In the genomic region with DNA sequence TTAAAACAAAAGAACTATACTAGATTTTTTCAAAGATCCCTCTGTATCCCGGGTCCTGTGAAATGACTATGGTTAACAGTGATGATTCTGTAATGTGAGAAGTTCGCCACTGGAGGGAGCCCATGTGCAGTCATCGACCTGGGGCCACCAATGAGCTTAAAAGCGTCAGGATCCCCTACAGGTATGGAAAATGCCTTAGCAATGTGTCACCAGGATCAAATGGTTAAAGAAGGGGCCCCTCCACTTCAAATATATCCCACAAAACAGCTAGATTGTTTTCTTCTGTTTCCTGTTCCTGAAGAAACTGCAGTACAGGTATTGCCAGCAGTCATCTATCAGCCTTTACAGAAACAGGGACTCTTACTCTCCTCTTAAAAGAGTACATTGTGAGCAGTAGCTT, we compare ENCODE assay signal across 8 cellular contexts. TPM values are rescaled to one million over a fixed set of nuclear protein-coding genes. Genes with fewer than 3 reads are reported as not detected.
DNase-seq lines count a peak whose midpoint lies in the region; ATAC-seq and TF ChIP-seq lines count a peak whose summit lies in the region.

No MANE protein-coding gene starts in this region.

- H3K4me3 Mint-ChIP-seq in nephron, result no peak overlapping the region

- H3K4me1 Mint-ChIP-seq in nephron, result peaks cover 10% of the 10 kb centered on the region

- peaks cover 10% of the 10 kb centered on the region for H3K27me3 Mint-ChIP-seq in nephron (ENCODE audit: low read depth)

- TF ChIP-seq CTCF in esophagus squamous epithelium (IDR thresholded peaks at IDR 0.05) (peak; percentile 55 to 73 (median 64)), nephron (IDR thresholded peaks at IDR 0.05; ENCODE audit: unreplicated experiment in 3 of 3) (peak; percentile 73 to 84 (median 75))

- H3K27ac ChIP-seq in esophagus squamous epithelium (no peak overlapping the region), substantia nigra (ENCODE audit: low read depth, low read length, poor library complexity, severe bottlenecking) (no peak overlapping the region)

- H3K27me3 ChIP-seq in NT2/D1 (ENCODE audit: insufficient read depth, insufficient read length), result no peaks in the 10 kb centered on the region
- peaks cover 0 to 6% (median 0%) of the 10 kb centered on the region in 4 donors for H3K27me3 ChIP-seq in esophagus squamous epithelium

- no peak for TF ChIP-seq POLR2A in esophagus squamous epithelium (IDR thresholded peaks at IDR 0.05)

- no peaks in the 10 kb centered on the region for H3K36me3 ChIP-seq in NT2/D1 (ENCODE audit: insufficient read depth, insufficient read length, low read length)
- H3K36me3 ChIP-seq in esophagus squamous epithelium, result no peaks in the 10 kb centered on the region

- H3K9ac ChIP-seq in NT2/D1 (ENCODE audit: insufficient read length, low read depth), result no peak overlapping the region

- H3K9me3 ChIP-seq in NT2/D1 (ENCODE audit: insufficient read depth, low read length), result no peaks in the 10 kb centered on the region; the same call in 1 of the 2 replicates
- no peaks in the 10 kb centered on the region for H3K9me3 ChIP-seq in esophagus squamous epithelium

- no peak for ATAC-seq in GM18873 (IDR thresholded peaks at IDR 0.05; ENCODE audit: low FRiP score, unreplicated experiment)

- intact Hi-C loops in esophagus squamous epithelium (cut with DNase I), result no loop called here

- H3K4me3 ChIP-seq in NT2/D1 (ENCODE audit: insufficient read length, low read depth), result no peak overlapping the region
- no peak overlapping the region for H3K4me3 ChIP-seq in esophagus squamous epithelium

- no peaks in the 10 kb centered on the region for H3K36me3 Mint-ChIP-seq in nephron (ENCODE audit: low read depth)

- DNase-seq in ELR (ENCODE audit: low read depth) (peak; percentile 65), HK-2 (ENCODE audit: unreplicated experiment) (peak; percentile 67), NT2/D1 (ENCODE audit: low read depth, low spot score) (peak; percentile 85), activated T-cell treated with anti-CD3 and anti-CD28 coated beads for 24 hours (ENCODE audit: low read depth) (peak; percentile 62), esophagus squamous epithelium (lab: John Stamatoyannopoulos, UW) (no peak), substantia nigra (lab: John Stamatoyannopoulos, UW) (peak in 38 of 49 donors; percentile 5 to 66 (median 35))

- H3K4me1 ChIP-seq in NT2/D1 (ENCODE audit: insufficient read depth, insufficient read length) (peaks cover 2% of the 10 kb centered on the region), esophagus squamous epithelium (no peaks in the 10 kb centered on the region)

- H3K9me3 Mint-ChIP-seq in nephron, result no peaks in the 10 kb centered on the region

- 0 to 2% methylated on average over 4 of the region's 4 CpGs for WGBS in esophagus squamous epithelium, 2 donors

- no peak overlapping the region for H3K27ac Mint-ChIP-seq in nephron

RNA-seq across cellular contexts. Expression of a gene that starts 15.3 kb away (rescaled TPM):
- not detected for total RNA-seq in esophagus squamous epithelium
